8 cellular contexts compared by ENCODE assay signal in genomic region chr3:58236527-58237237, GRCh38. TPM values are rescaled to one million over a fixed set of nuclear protein-coding genes. Genes with fewer than 3 reads are reported as not detected.
DNase-seq lines count a peak whose midpoint lies in the region; ATAC-seq lines count a peak whose summit lies in the region.

No MANE protein-coding gene starts in this region.

- H3K4me3 Mint-ChIP-seq in CD8-positive, alpha-beta memory T cell: peak overlapping the region; percentile 82 to 93 (median 91)
- peak overlapping the region; percentile 93 to 95 for H3K4me3 Mint-ChIP-seq in effector memory CD8-positive, alpha-beta T cell
- peak overlapping the region; percentile 84 to 95 (median 90) for H3K4me3 Mint-ChIP-seq in naive thymus-derived CD8-positive, alpha-beta T cell

- H3K27ac ChIP-seq in CD8-positive, alpha-beta memory T cell (ENCODE audit: low read depth, low read length): peak overlapping the region; percentile 44

- ATAC-seq in effector memory CD8-positive, alpha-beta T cell (replicated peaks): no peak
- no peak for ATAC-seq in naive thymus-derived CD8-positive, alpha-beta T cell
- ATAC-seq in GM21825 (IDR thresholded peaks at IDR 0.05; ENCODE audit: unreplicated experiment): no peak

- H3K4me1 ChIP-seq in CD8-positive, alpha-beta memory T cell (ENCODE audit: insufficient read depth, low read length): peaks cover 13% of the 10 kb centered on the region

- H3K36me3 ChIP-seq in CD8-positive, alpha-beta memory T cell (ENCODE audit: insufficient read depth, low read length): no peaks in the 10 kb centered on the region

- peak overlapping the region; percentile 26 to 97 (median 86) for H3K27ac Mint-ChIP-seq in CD8-positive, alpha-beta memory T cell
- peak overlapping the region; percentile 57 to 60 for H3K27ac Mint-ChIP-seq in effector memory CD8-positive, alpha-beta T cell
- peak overlapping the region in 9 of 10 donors; percentile 51 to 95 (median 87) for H3K27ac Mint-ChIP-seq in naive thymus-derived CD8-positive, alpha-beta T cell

- no peaks in the 10 kb centered on the region for H3K9me3 ChIP-seq in CD8-positive, alpha-beta memory T cell (ENCODE audit: low read length)

- H3K36me3 Mint-ChIP-seq in CD8-positive, alpha-beta memory T cell: peaks cover 0 to 6% (median 0%) of the 10 kb centered on the region in 3 donors
- peaks cover 11% of the 10 kb centered on the region for H3K36me3 Mint-ChIP-seq in effector memory CD8-positive, alpha-beta T cell (ENCODE audit: insufficient read depth)
- H3K36me3 Mint-ChIP-seq in naive thymus-derived CD8-positive, alpha-beta T cell: no peaks in the 10 kb centered on the region

- POLR2A ChIA-PET in CD8-positive, alpha-beta memory T cell (lab: Charles Lee): interaction anchor here (0.6 kb wide), 1 partner anchor 180 kb away, joined by 3 read pairs; no protein-coding TSS in a partner anchor
- POLR2A ChIA-PET in naive thymus-derived CD8-positive, alpha-beta T cell (lab: Charles Lee): interaction anchor here (0.5 kb wide), 1 partner anchor 1680 kb away, joined by 3 read pairs; the partner anchor contains the start of gene CCDC66

- no peaks in the 10 kb centered on the region for H3K9me3 Mint-ChIP-seq in CD8-positive, alpha-beta memory T cell
- no peaks in the 10 kb centered on the region for H3K9me3 Mint-ChIP-seq in effector memory CD8-positive, alpha-beta T cell
- H3K9me3 Mint-ChIP-seq in naive thymus-derived CD8-positive, alpha-beta T cell: no peaks in the 10 kb centered on the region

- H3K4me3 ChIP-seq in CD8-positive, alpha-beta memory T cell (ENCODE audit: low read length): peak overlapping the region; percentile 89

- H3K4me1 Mint-ChIP-seq in CD8-positive, alpha-beta memory T cell: peaks cover 13 to 17% (median 15%) of the 10 kb centered on the region in 3 donors
- peaks cover 14 to 21% of the 10 kb centered on the region in 2 donors for H3K4me1 Mint-ChIP-seq in effector memory CD8-positive, alpha-beta T cell (ENCODE audit: low read depth in 2 of 2)
- H3K4me1 Mint-ChIP-seq in naive thymus-derived CD8-positive, alpha-beta T cell: peaks cover 7 to 30% (median 22%) of the 10 kb centered on the region in 4 donors

- no peak for DNase-seq in CD8-positive, alpha-beta memory T cell
- DNase-seq in NCI-H69 (lab: John Stamatoyannopoulos, UW) (peak; percentile 26), RKO (ENCODE audit: low spot score) (no peak), retina (no peak), NCI-H2196 (lab: John Stamatoyannopoulos, UW; ENCODE audit: unreplicated experiment) (no peak)
- no peak for DNase-seq in effector memory CD8-positive, alpha-beta T cell
- no peak for DNase-seq in naive thymus-derived CD8-positive, alpha-beta T cell

- CTCF ChIA-PET in CD8-positive, alpha-beta memory T cell (lab: Charles Lee): interaction anchor here (1.5 kb wide), 1 partner anchor 178 kb away, joined by 4 read pairs; no protein-coding TSS in a partner anchor

- H3K27me3 ChIP-seq in CD8-positive, alpha-beta memory T cell (ENCODE audit: insufficient read depth, low read length, poor library complexity, severe bottlenecking): no peaks in the 10 kb centered on the region

- peaks cover 5 to 15% of the 10 kb centered on the region in 2 donors for H3K27me3 Mint-ChIP-seq in CD8-positive, alpha-beta memory T cell
- H3K27me3 Mint-ChIP-seq in effector memory CD8-positive, alpha-beta T cell: peaks cover 17 to 18% of the 10 kb centered on the region in 2 donors
- H3K27me3 Mint-ChIP-seq in naive thymus-derived CD8-positive, alpha-beta T cell: peaks cover 5 to 11% (median 6%) of the 10 kb centered on the region in 5 donors

RNA-seq across cellular contexts. Expression of gene ABHD6, which starts 0.9 kb away (rescaled TPM):
- 1 to 10 TPM; 6.6 to 7.1 TPM for total RNA-seq in CD8-positive, alpha-beta memory T cell
- 10.6 TPM for polyA plus RNA-seq in CD8-positive, alpha-beta memory T cell
- total RNA-seq in naive thymus-derived CD8-positive, alpha-beta T cell: 1 to 10 TPM; 6.0 to 6.1 TPM
- 1 to 10 TPM; 4.4 to 6.0 (median 5.4) TPM for polyA plus RNA-seq in naive thymus-derived CD8-positive, alpha-beta T cell

RNA-seq across cellular contexts. Expression of gene DNASE1L3, which starts 25.9 kb away (rescaled TPM):
- total RNA-seq in CD8-positive, alpha-beta memory T cell: not detected
- polyA plus RNA-seq in CD8-positive, alpha-beta memory T cell: not detected
- under 1 TPM in 1 of 2 experiments, not detected in 1; 0.66 TPM for total RNA-seq in naive thymus-derived CD8-positive, alpha-beta T cell
- not detected for polyA plus RNA-seq in naive thymus-derived CD8-positive, alpha-beta T cell
